27 cellular contexts compared by ENCODE assay signal in the genomic region with DNA sequence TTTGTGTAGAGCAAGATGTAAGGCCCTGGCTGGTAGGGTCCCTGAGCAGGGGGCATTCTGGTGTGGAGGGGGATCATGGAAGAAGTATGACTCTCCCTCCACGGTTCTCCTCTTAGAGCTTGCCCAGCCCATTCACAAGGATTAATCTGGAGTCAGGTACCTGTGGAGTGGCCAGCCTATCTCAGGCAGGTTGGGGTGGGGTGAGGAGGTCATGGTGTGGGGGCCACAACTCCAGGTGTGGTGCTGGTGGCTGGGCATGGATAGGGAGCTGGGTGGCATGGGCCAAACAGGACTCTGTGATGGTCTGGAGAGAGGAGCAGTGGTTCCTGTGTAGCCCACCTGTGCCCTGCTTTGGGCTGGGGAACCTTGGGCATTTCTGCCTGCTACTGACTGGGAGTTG. TPM values are rescaled to one million over a fixed set of nuclear protein-coding genes. Genes with fewer than 3 reads are reported as not detected.
DNase-seq lines count a peak whose midpoint lies in the region; ATAC-seq, FAIRE-seq and TF ChIP-seq lines count a peak whose summit lies in the region.
"Had no signal": no experiment of that assay in that cellular context is flagged by ENCODE, and none has a peak within 500 bp of the region (broad histone marks: within the 10 kb centered on the region; RNA-seq: fewer than 3 reads in every experiment).

No MANE protein-coding gene starts in this region.

- H4K20me1 ChIP-seq in H1 (replicated peaks in 1 of 2; ENCODE audit: control insufficient read depth in 1 of 2, insufficient read depth in 2 of 2, low read length in 2 of 2) = no peaks in the 10 kb centered on the region

- POLR2A ChIA-PET in HEK293 (lab: Yijun Ruan, JAX) = interaction anchor here (0.5 to 1.8 kb wide), 4 partner anchors 29 to 49 kb away, joined by 3 to 9 read pairs (median 6); partner anchors contain the start of gene TMCC2
- POLR2A ChIA-PET in RWPE1 (lab: Yijun Ruan, JAX; ENCODE audit: low non-redundant PET) = interaction anchor here (0.6 kb wide), 1 partner anchor 486 kb away, joined by 3 read pairs; no protein-coding TSS in a partner anchor
- POLR2A ChIA-PET in H1 (lab: Charles Lee; ENCODE audit: partially characterized antibody) = interaction anchor here (1.0 to 1.6 kb wide), 3 partner anchors 10 to 41 kb away, joined by 3 to 4 read pairs (median 4); no protein-coding TSS in a partner anchor
- POLR2A ChIA-PET in HEK293T (lab: Yijun Ruan, JAX) = no interaction called here

- H3K9ac ChIP-seq in H1 (replicated peaks in 1 of 4; ENCODE audit: extremely low read depth in 1 of 4, low read depth in 3 of 4, low read length in 3 of 4) (no peak overlapping the region), trophoblast cell (ENCODE audit: low read length) (no peak overlapping the region)
- H3K9ac ChIP-seq: GM23248 had no signal

- H3K27me3 ChIP-seq in H1 (replicated peaks in 1 of 4; ENCODE audit: control insufficient read depth in 3 of 4, extremely low read depth in 1 of 4, insufficient read depth in 3 of 4, low read length in 3 of 4) = no peaks in the 10 kb centered on the region
- no peaks in the 10 kb centered on the region for H3K27me3 ChIP-seq in trophoblast cell (ENCODE audit: insufficient read depth, low read length)

- TF ChIP-seq CTCF in HEK293 (tag by site-specific recombination; IDR thresholded peaks at IDR 0.05) (no peak), RWPE1 (conservative IDR thresholded peaks at IDR 0.05; ENCODE audit: low read depth) (no peak), H1 (IDR thresholded peaks at IDR 0.05; ENCODE audit: control extremely low read depth in 1 of 3, insufficient read depth in 1 of 3, low read depth in 1 of 3, low read length in 3 of 3) (no peak)

- FAIRE-seq in H1 (lab: Jason Lieb, UNC) = no peak
- FAIRE-seq in GM12891 (lab: Jason Lieb, UNC) = no peak
- FAIRE-seq: A549, G401.6, islet of Langerhans, urothelium cell line had no signal

- TF ChIP-seq POLR2A in H1 (IDR thresholded peaks at IDR 0.05; ENCODE audit: control extremely low read depth in 1 of 2, low read depth in 2 of 2, low read length in 2 of 2) = no peak
- TF ChIP-seq POLR2A in GM12891 (IDR thresholded peaks at IDR 0.05; ENCODE audit: low read depth, low read length) = no peak

- H3K23ac ChIP-seq in H1 (ENCODE audit: insufficient read length) = no peak overlapping the region
- H3K23ac ChIP-seq in trophoblast cell (ENCODE audit: low read length) = no peak overlapping the region

- H4K91ac ChIP-seq in H1 (replicated peaks; ENCODE audit: insufficient read length, low read length) = no peak overlapping the region
- peak overlapping the region; percentile 64 for H4K91ac ChIP-seq in trophoblast cell (ENCODE audit: low read depth, low read length)

- H3K56ac ChIP-seq in H1 (replicated peaks; ENCODE audit: insufficient read length, low read depth, low read length) = no peak overlapping the region

- H3K9me3 ChIP-seq in HEK293 (ENCODE audit: control insufficient read depth, insufficient read depth, low read depth, low read length) = no peaks in the 10 kb centered on the region
- H3K9me3 ChIP-seq in H1 (ENCODE audit: insufficient read depth in 2 of 2, low read depth in 1 of 2, low read length in 1 of 2) = no peaks in the 10 kb centered on the region
- H3K9me3 ChIP-seq in trophoblast cell (ENCODE audit: insufficient read depth, low read depth, low read length) = no peaks in the 10 kb centered on the region
- H3K9me3 ChIP-seq: A549 had no signal

- no peak overlapping the region for H2AFZ ChIP-seq in H1 (ENCODE audit: low read length)
- no peak overlapping the region for H2AFZ ChIP-seq in trophoblast cell (ENCODE audit: insufficient read depth, low read length, poor library complexity)
- H2AFZ ChIP-seq: GM23248 had no signal

- peak overlapping the region; percentile 21; the same call in 1 of the 2 replicates for H2BK15ac ChIP-seq in H1 (ENCODE audit: low read length)

- H2AK5ac ChIP-seq in H1 (ENCODE audit: low read depth, low read length) (no peak overlapping the region), trophoblast cell (ENCODE audit: low read length) (peak overlapping the region; percentile 33)

- ATAC-seq in HG03439 (IDR thresholded peaks at IDR 0.05; ENCODE audit: unreplicated experiment) = no peak
- ATAC-seq: A549; natural killer cell; stimulated activated memory B cell treated with anti-CD40 and anti-IgM and Interleukin-4, amounts not matched to agents 10 μg/mL and 1 μg/mL and 100 μg/mL, for 72 hours had no signal

- H3K79me1 ChIP-seq in H1 (ENCODE audit: low read depth, low read length) = no peaks in the 10 kb centered on the region; the same call in 1 of the 2 replicates
- peaks cover 11% of the 10 kb centered on the region for H3K79me1 ChIP-seq in trophoblast cell (ENCODE audit: low read length)

- H3K79me2 ChIP-seq in H1 (ENCODE audit: control insufficient read depth in 1 of 2, insufficient read depth in 2 of 2, low read length in 2 of 2) (no peaks in the 10 kb centered on the region), trophoblast cell (ENCODE audit: control insufficient read depth, insufficient read depth, low read length, poor library complexity) (no peaks in the 10 kb centered on the region)

- H3K4me2 ChIP-seq in H1 (ENCODE audit: insufficient read depth in 1 of 2, low read depth in 2 of 2, low read length in 2 of 2) (no peak overlapping the region), trophoblast cell (ENCODE audit: low read length) (no peak overlapping the region)
- H3K4me2 ChIP-seq: A549 had no signal

- TF ChIP-seq EP300 in H1 (IDR thresholded peaks at IDR 0.05; ENCODE audit: borderline replicate concordance in 1 of 2, low read depth in 2 of 2, low read length in 2 of 2) = no peak

- CTCF ChIA-PET in HEK293 (lab: Yijun Ruan, JAX) (interaction anchor here (0.6 to 14.6 kb wide), 8 partner anchors 12 to 272 kb away, joined by 3 to 253 read pairs (median 16); partner anchors contain the start of gene TMCC2), RWPE1 (lab: Yijun Ruan, JAX) (interaction anchor here (0.6 to 7.6 kb wide), 8 partner anchors 9 to 294 kb away, joined by 3 to 166 read pairs (median 4); partner anchors contain the start of gene TMCC2), H1 (lab: Charles Lee; ENCODE audit: partially characterized antibody) (interaction anchor here (0.6 to 42.6 kb wide), 8 partner anchors 0 to 396 kb away, joined by 3 to 2424 read pairs (median 4); partner anchors contain the start of genes KLHDC8A, NUAK2 and TMCC2), HEK293T (lab: Yijun Ruan, JAX) (interaction anchor here (0.7 to 1.5 kb wide), 3 partner anchors 13 to 271 kb away, joined by 3 to 9 read pairs (median 4); no protein-coding TSS in a partner anchor)

- no peak overlapping the region for H3K4me3 ChIP-seq in HEK293 (ENCODE audit: low read depth, low read length)
- H3K4me3 ChIP-seq in H1 (ENCODE audit: extremely low read depth in 1 of 4, insufficient read depth in 2 of 4, low read depth in 3 of 4, low read length in 4 of 4) = no peak overlapping the region
- H3K4me3 ChIP-seq in trophoblast cell (ENCODE audit: low read depth, low read length) = no peak overlapping the region
- H3K4me3 ChIP-seq: A549, GM23248 had no signal

- H3K4me1 ChIP-seq in HEK293 (ENCODE audit: control insufficient read depth, insufficient read depth, low read length) (no peaks in the 10 kb centered on the region), H1 (replicated peaks in 1 of 4; ENCODE audit: control insufficient read depth in 3 of 4, insufficient read depth in 4 of 4, low read length in 3 of 4) (peaks cover 4 to 13% (median 6%) of the 10 kb centered on the region in 4 experiments; a peak in 5 of 7 replicates), trophoblast cell (ENCODE audit: control insufficient read depth in 1 of 2, insufficient read depth in 2 of 2, low read length in 2 of 2) (peaks cover 16 to 24% of the 10 kb centered on the region in 2 experiments)

- no peak overlapping the region for H2BK12ac ChIP-seq in H1 (ENCODE audit: low read depth, low read length)
- peak overlapping the region; percentile 32 for H2BK12ac ChIP-seq in trophoblast cell (ENCODE audit: low read length)

- 86% methylated on average over 1 of the region's 1 CpG; no CpG with 5 or more reads in 1 of the 2 experiments for WGBS in H1 (ENCODE audit: extremely low coverage in 1 of 2, insufficient coverage in 1 of 2, insufficient read length in 1 of 2, insufficient replicate concordance in 2 of 2, low coverage in 1 of 2, low lambda C conversion rate in 2 of 2, missing lambda C conversion rate in 1 of 2), 2 experiments
- WGBS in trophoblast cell (ENCODE audit: extremely low coverage, insufficient coverage, insufficient read length) = no CpG with 5 or more reads among the region's 1 CpG

- no peak for TF ChIP-seq RAD21 in H1 (IDR thresholded peaks at IDR 0.05 in 1 of 2, conservative IDR thresholded peaks at IDR 0.05 in 1 of 2; ENCODE audit: low read depth in 2 of 2, low read length in 2 of 2)

- DNase-seq in RWPE1 (ENCODE audit: low spot score) (no peak), H1 (ENCODE audit: low read depth in 1 of 2, low spot score in 2 of 2) (no peak), trophoblast cell (no peak), mucosa of gallbladder (ENCODE audit: low spot score) (no peak), GM12891 (ENCODE audit: insufficient read length, low spot score) (no peak), HEK293T (ENCODE audit: extremely low spot score) (no peak)
- DNase-seq: activated CD4-positive, CD25-positive, alpha-beta regulatory T cell treated with anti-CD3 and anti-CD28 coated beads, Interleukin-2, amount 50 U/mL, for 72 hours; activated T-cell treated with anti-CD3 and anti-CD28 coated beads for 4 hours; amniotic stem cell; Calu3; CD4-positive, CD25-positive, alpha-beta regulatory T cell; DMS79; effector CD4-positive, alpha-beta T cell; GM23248; midbrain; natural killer cell; NCI-H1092; NCI-H1694; NCI-H510A; OCI-M1 had no signal

- H3K27ac ChIP-seq in HEK293 (ENCODE audit: extremely low read depth, low read depth, low read length) (no peak overlapping the region), RWPE1 (peak overlapping the region; percentile 88), H1 (ENCODE audit: low read depth, low read length) (no peak overlapping the region), trophoblast cell (ENCODE audit: low read depth, low read length) (no peak overlapping the region)
- H3K27ac ChIP-seq: GM23248 had no signal

- H2BK5ac ChIP-seq in H1 (ENCODE audit: low read depth, low read length) = no peak overlapping the region
- H2BK5ac ChIP-seq in trophoblast cell (ENCODE audit: low read depth, low read length, poor library complexity) = no peak overlapping the region

- H2BK20ac ChIP-seq in H1 (ENCODE audit: low read length) = no peak overlapping the region

- no peak overlapping the region for H4K8ac ChIP-seq in H1 (ENCODE audit: extremely low read depth, insufficient read depth, low read length)
- no peak overlapping the region for H4K8ac ChIP-seq in trophoblast cell (ENCODE audit: low read depth, low read length)

- H3K4ac ChIP-seq in H1 (replicated peaks; ENCODE audit: insufficient read length, low read depth, low read length) (no peak overlapping the region), trophoblast cell (ENCODE audit: low read depth, low read length) (no peak overlapping the region)

- H3K18ac ChIP-seq in H1 (ENCODE audit: extremely low read depth, low read length) = no peak overlapping the region
- H3K18ac ChIP-seq in trophoblast cell (ENCODE audit: low read length) = no peak overlapping the region

- no peak overlapping the region for H4K12ac ChIP-seq in trophoblast cell (ENCODE audit: low read depth, low read length)

- no peaks in the 10 kb centered on the region for H3K23me2 ChIP-seq in H1 (ENCODE audit: low read depth, low read length)

- H3K36me3 ChIP-seq in HEK293 (ENCODE audit: control insufficient read depth in 2 of 2, insufficient read depth in 1 of 2, low read length in 2 of 2) (no peaks in the 10 kb centered on the region), H1 (ENCODE audit: control insufficient read depth in 2 of 4, insufficient read depth in 4 of 4, low read length in 3 of 4) (no peaks in the 10 kb centered on the region), trophoblast cell (ENCODE audit: control insufficient read depth in 1 of 2, insufficient read depth in 2 of 2, low read length in 2 of 2) (no peaks in the 10 kb centered on the region)

- no peak overlapping the region for H2BK120ac ChIP-seq in H1 (replicated peaks; ENCODE audit: low read depth, low read length)
- peak overlapping the region; percentile 53 for H2BK120ac ChIP-seq in trophoblast cell (ENCODE audit: insufficient read depth, low read length, poor library complexity)

- no peak overlapping the region for H4K5ac ChIP-seq in H1 (ENCODE audit: insufficient read length, low read depth, low read length)

- no peak overlapping the region for H3K14ac ChIP-seq in H1 (ENCODE audit: insufficient read length)
- no peak overlapping the region for H3K14ac ChIP-seq in trophoblast cell (ENCODE audit: low read length)

RNA-seq across cellular contexts. Expression of gene TMCC2, which starts 32.3 kb away (rescaled TPM):
- 6.7 and 7.2 TPM in 2 replicates for total RNA-seq in H1 (2021; fragmentation: NEBNext Ultra II Directional; extraction: Animal tissue kit (Norgen Biotek cat#: 25700))
- 6.8 and 9.7 TPM in 2 replicates for polyA plus RNA-seq in H1 (2011; rRNA removed)
- polyA plus RNA-seq in H1 (2011; cell fraction: cytosol; rRNA removed) = 6.6 TPM
- polyA plus RNA-seq in H1 (2011; cell fraction: nucleus; rRNA removed) = 9.2 TPM
- polyA plus RNA-seq in H1 (2012, experiment 1 of 2) = 5.5 to 7.3 TPM (median 6.5 TPM) in 4 replicates
- 5.1 TPM for polyA plus RNA-seq in H1 (2012, experiment 2 of 2)
- 4.1 TPM for polyA plus RNA-seq in H1 (2013, experiment 1 of 2)
- polyA plus RNA-seq in H1 (2013, experiment 2 of 2) = 3.9 TPM
- polyA minus RNA-seq in H1 (2011; rRNA and poly(A)+ RNA removed) = 7.0 and 7.5 TPM in 2 replicates
- 8.9 TPM for polyA minus RNA-seq in H1 (2011; cell fraction: cytosol; rRNA and poly(A)+ RNA removed)
- 6.3 TPM for polyA minus RNA-seq in H1 (2011; cell fraction: nucleus; rRNA and poly(A)+ RNA removed)
- 2.3 and 2.4 TPM in 2 replicates for polyA plus RNA-seq in trophoblast cell (2013)
- total RNA-seq in mucosa of gallbladder = 2.8 TPM
- polyA plus RNA-seq in GM12891 (2012; ENCODE audit: low read depth, missing spikeins) = 0.46 TPM

RNA-seq across cellular contexts. Expression of gene DSTYK, which starts 48.5 kb away (rescaled TPM):
- total RNA-seq in H1 (2021; fragmentation: NEBNext Ultra II Directional; extraction: Animal tissue kit (Norgen Biotek cat#: 25700)) = 7.9 and 8.5 TPM in 2 replicates
- polyA plus RNA-seq in H1 (2011; rRNA removed) = 2.4 and 2.7 TPM in 2 replicates
- polyA plus RNA-seq in H1 (2011; cell fraction: cytosol; rRNA removed) = 4.0 TPM
- 2.9 TPM for polyA plus RNA-seq in H1 (2011; cell fraction: nucleus; rRNA removed)
- 4.9 to 6.2 TPM (median 6.1 TPM) in 4 replicates for polyA plus RNA-seq in H1 (2012, experiment 1 of 2)
- 0.60 TPM for polyA plus RNA-seq in H1 (2012, experiment 2 of 2)
- 3.9 TPM for polyA plus RNA-seq in H1 (2013, experiment 1 of 2)
- polyA plus RNA-seq in H1 (2013, experiment 2 of 2) = 3.8 TPM
- polyA minus RNA-seq in H1 (2011; rRNA and poly(A)+ RNA removed) = 11.9 and 16.2 TPM in 2 replicates
- polyA minus RNA-seq in H1 (2011; cell fraction: cytosol; rRNA and poly(A)+ RNA removed) = 5.3 TPM
- polyA minus RNA-seq in H1 (2011; cell fraction: nucleus; rRNA and poly(A)+ RNA removed) = 8.0 TPM
- polyA plus RNA-seq in trophoblast cell (2013) = 4.3 TPM in 2 replicates
- 12.4 TPM for total RNA-seq in mucosa of gallbladder
- polyA plus RNA-seq in GM12891 (2012; ENCODE audit: low read depth, missing spikeins) = 1.2 TPM
